ENCODE assay signal across 25 cellular contexts in the genomic region with DNA sequence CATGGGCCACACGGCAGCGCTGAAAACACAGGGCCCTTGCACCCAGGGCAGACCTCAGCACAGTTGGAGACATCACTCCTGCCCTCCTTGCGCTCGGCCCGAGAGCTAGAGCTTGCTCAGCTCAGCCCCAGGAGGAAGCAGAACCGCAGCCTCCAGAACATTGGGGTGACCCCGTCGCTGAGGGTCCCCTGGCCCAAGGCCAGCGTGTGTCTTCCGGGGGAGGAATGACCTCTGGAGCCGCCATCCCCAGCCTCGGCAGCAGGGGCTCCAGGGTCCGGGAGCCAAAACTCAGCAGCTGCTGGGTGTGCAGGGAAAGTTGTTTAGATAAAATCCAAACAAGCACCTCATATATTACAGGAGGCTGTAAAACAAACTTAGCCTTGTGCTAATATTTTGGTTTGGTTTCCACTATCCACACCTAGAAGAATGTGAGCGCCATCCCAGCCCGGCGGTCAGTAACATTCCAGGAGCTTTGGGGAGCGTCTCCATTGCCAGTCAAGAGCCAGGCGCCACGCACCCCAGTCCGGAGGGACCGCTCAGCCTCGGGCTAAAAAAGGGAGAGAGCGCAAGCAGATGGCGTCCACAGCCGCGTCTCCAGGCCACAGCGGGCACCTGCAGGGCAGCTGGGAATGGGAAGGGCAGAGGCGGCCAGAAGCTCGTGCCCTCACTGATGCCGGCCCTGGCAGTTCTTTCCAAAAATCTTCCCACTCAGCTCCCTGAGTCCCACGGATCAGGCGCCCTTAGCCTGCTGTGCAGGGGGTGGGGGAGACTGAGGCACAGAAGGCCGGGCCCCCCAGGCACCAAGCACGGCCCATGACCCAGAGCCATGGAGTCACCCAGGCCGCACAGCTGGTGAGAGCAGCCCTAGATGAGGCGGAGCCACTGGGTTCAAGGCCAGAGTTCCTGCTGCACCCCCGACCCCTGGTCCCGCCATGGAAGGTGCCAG. TPM values are rescaled to one million over a fixed set of nuclear protein-coding genes. Genes with fewer than 3 reads are reported as not detected.
DNase-seq lines count a peak whose midpoint lies in the region; ATAC-seq and TF ChIP-seq lines count a peak whose summit lies in the region.
"Had no signal": no experiment of that assay in that cellular context is flagged by ENCODE, and none has a peak within 500 bp of the region (broad histone marks: within the 10 kb centered on the region; RNA-seq: fewer than 3 reads in every experiment).

No MANE protein-coding gene starts in this region.

- no peak for ATAC-seq in heart left ventricle
- ATAC-seq in right cardiac atrium = no peak
- peak; percentile 2 for ATAC-seq in upper lobe of right lung
- ATAC-seq: A549, GM23338, natural killer cell had no signal

- intact Hi-C loops in heart left ventricle (cut with DNase I) (no loop called here), left ventricle myocardium inferior (cut with micrococcal nuclease) (no loop called here), right cardiac atrium (cut with DNase I) (no loop called here), upper lobe of right lung (cut with DNase I) (no loop called here), CD14-positive monocyte (cut with micrococcal nuclease) (loop anchor here in 1 of 2 donors (5.0 kb wide), 1 partner anchor 40 kb away; no protein-coding TSS in a partner anchor)

- no peak overlapping the region for H2BK120ac ChIP-seq in neuronal stem cell (ENCODE audit: low read depth, low read length)

- H4K8ac ChIP-seq in neuronal stem cell (ENCODE audit: low read depth, low read length) = no peak overlapping the region

- peak overlapping the region; percentile 79 for H2AK5ac ChIP-seq in neuronal stem cell (ENCODE audit: low read depth, low read length)

- peak overlapping the region; percentile 49 for H2BK15ac ChIP-seq in neuronal stem cell (ENCODE audit: low read length)

- H3K4me2 ChIP-seq in neuronal stem cell (ENCODE audit: insufficient read depth, low read length, poor library complexity, severe bottlenecking) = no peak overlapping the region
- H3K4me2 ChIP-seq: A549, GM23338 had no signal

- WGBS in heart left ventricle, 4 donors = 74 to 80% (median 78%) methylated on average over 34 to 38 of the region's 38 CpGs
- WGBS in right cardiac atrium = 65% methylated on average over 38 of the region's 38 CpGs
- no CpG with 5 or more reads among the region's 38 CpGs for WGBS in neuronal stem cell (ENCODE audit: extremely low coverage in 2 of 2, insufficient read length in 2 of 2, insufficient replicate concordance in 1 of 2), 2 donors

- peak overlapping the region; percentile 35 for H2BK5ac ChIP-seq in neuronal stem cell (ENCODE audit: low read length)

- no peaks in the 10 kb centered on the region for H3K9me3 Mint-ChIP-seq in CD14-positive monocyte
- H3K9me3 Mint-ChIP-seq: activated naive CD4-positive, alpha-beta T cell treated with anti-CD3 and anti-CD28 coated beads, Interleukin-2, amount 50 U/mL, for 24 hours; activated T-cell treated with anti-CD3 and anti-CD28 coated beads, Interleukin-2, amount 50 U/mL, for 72 hours; CD4-positive, alpha-beta T cell; GM23338; memory B cell; natural killer cell had no signal

- H3K14ac ChIP-seq in neuronal stem cell (ENCODE audit: low read length) = peak overlapping the region; percentile 63

- H2AFZ ChIP-seq in neuronal stem cell (ENCODE audit: low read length) = no peak overlapping the region
- H2AFZ ChIP-seq: GM23338, parathyroid adenoma had no signal

- no peaks in the 10 kb centered on the region for H3K9me3 ChIP-seq in heart left ventricle
- no peaks in the 10 kb centered on the region for H3K9me3 ChIP-seq in left ventricle myocardium inferior (replicated peaks)
- H3K9me3 ChIP-seq in right cardiac atrium (ENCODE audit: control insufficient read depth, low read length) = no peaks in the 10 kb centered on the region
- no peaks in the 10 kb centered on the region for H3K9me3 ChIP-seq in neuronal stem cell (replicated peaks in 1 of 2; ENCODE audit: control insufficient read depth in 2 of 2, insufficient read depth in 1 of 2, low read depth in 1 of 2, low read length in 2 of 2)
- H3K9me3 ChIP-seq in upper lobe of right lung = no peaks in the 10 kb centered on the region
- H3K9me3 ChIP-seq: A549, ascending aorta had no signal

- no peak overlapping the region for H3K4me3 ChIP-seq in heart left ventricle
- H3K4me3 ChIP-seq in left ventricle myocardium inferior = no peak overlapping the region
- H3K4me3 ChIP-seq in right cardiac atrium (ENCODE audit: low read length) = no peak overlapping the region
- H3K4me3 ChIP-seq in neuronal stem cell (ENCODE audit: low read length in 2 of 2) = no peak overlapping the region
- no peak overlapping the region for H3K4me3 ChIP-seq in upper lobe of right lung
- H3K4me3 ChIP-seq: A549, ascending aorta, GM23338 had no signal

- H3K27me3 Mint-ChIP-seq in CD14-positive monocyte (ENCODE audit: low read depth in 3 of 3) = peaks cover 1 to 7% (median 1%) of the 10 kb centered on the region in 3 donors
- H3K27me3 Mint-ChIP-seq: activated naive CD4-positive, alpha-beta T cell treated with anti-CD3 and anti-CD28 coated beads, Interleukin-2, amount 50 U/mL, for 24 hours; CD4-positive, alpha-beta T cell had no signal

- H3K27ac ChIP-seq in heart left ventricle (peak overlapping the region in 1 of 12 donors; percentile 64), left ventricle myocardium inferior (replicated peaks) (no peak overlapping the region), right cardiac atrium (ENCODE audit: low read length) (no peak overlapping the region), neuronal stem cell (replicated peaks; ENCODE audit: low read length) (no peak overlapping the region), upper lobe of right lung (peak overlapping the region; percentile 68)
- H3K27ac ChIP-seq: A549, ascending aorta, parathyroid adenoma had no signal

- peak overlapping the region; percentile 48 for H3K18ac ChIP-seq in neuronal stem cell (ENCODE audit: low read length)

- no peak overlapping the region for H3K27ac Mint-ChIP-seq in CD14-positive monocyte
- H3K27ac Mint-ChIP-seq: activated naive CD4-positive, alpha-beta T cell treated with anti-CD3 and anti-CD28 coated beads, Interleukin-2, amount 50 U/mL, for 24 hours; activated T-cell treated with anti-CD3 and anti-CD28 coated beads, Interleukin-2, amount 50 U/mL, for 72 hours; CD4-positive, alpha-beta T cell; GM23338; memory B cell; natural killer cell had no signal

- TF ChIP-seq POLR2A in heart left ventricle (IDR thresholded peaks at IDR 0.05) = no peak

- TF ChIP-seq CTCF in heart left ventricle (IDR thresholded peaks at IDR 0.05) (no peak), left ventricle myocardium inferior (IDR thresholded peaks at IDR 0.05; ENCODE audit: borderline replicate concordance) (no peak), upper lobe of right lung (IDR thresholded peaks at IDR 0.05) (no peak), CD14-positive monocyte (IDR thresholded peaks at IDR 0.05) (no peak)

- H3K4me1 Mint-ChIP-seq in CD14-positive monocyte = no peaks in the 10 kb centered on the region
- H3K4me1 Mint-ChIP-seq: activated naive CD4-positive, alpha-beta T cell treated with anti-CD3 and anti-CD28 coated beads, Interleukin-2, amount 50 U/mL, for 24 hours; GM23338; natural killer cell had no signal

- H4K91ac ChIP-seq in neuronal stem cell (ENCODE audit: low read depth, low read length, poor library complexity) = no peak overlapping the region

- DNase-seq in heart left ventricle = peak in 3 of 5 donors; percentile 14 to 62 (median 22)
- no peak for DNase-seq in left ventricle myocardium inferior
- DNase-seq in right cardiac atrium = peak; percentile 8 to 59 (median 43)
- no peak for DNase-seq in neuronal stem cell (ENCODE audit: low spot score)
- DNase-seq in upper lobe of right lung = no peak
- no peak for DNase-seq in cortex of kidney (lab: John Stamatoyannopoulos, UW)
- no peak for DNase-seq in COR-L47 (lab: John Stamatoyannopoulos, UW)
- no peak for DNase-seq in CD14-positive monocyte (ENCODE audit: low spot score)
- DNase-seq: activated T-cell treated with anti-CD3 and anti-CD28 coated beads, Interleukin-2, amount 50 U/mL, for 72 hours; CD4-positive, alpha-beta T cell; DMS79 treated with DMSO at 0.1 percent for 48 hours; head of caudate nucleus; KBM-7; natural killer cell; NCI-H1694; NCI-H82; SHP77; stimulated activated CD4-positive, alpha-beta T cell treated with anti-CD3 and anti-CD28 coated beads, Interleukin-12 subunit alpha, Interleukin-12 subunit beta, amount 100 ng/mL, for 4 hours; stimulated activated CD8-positive, alpha-beta memory T cell treated with anti-CD3 and anti-CD28 coated beads, Interleukin-4, amount 100 ng/mL, for 48 hours had no signal

- no peak overlapping the region for H3K23ac ChIP-seq in neuronal stem cell (ENCODE audit: low read depth, low read length, poor library complexity)

- H3K27me3 ChIP-seq in heart left ventricle (no peaks in the 10 kb centered on the region), left ventricle myocardium inferior (ENCODE audit: low read depth) (no peaks in the 10 kb centered on the region), right cardiac atrium (ENCODE audit: control insufficient read depth, insufficient read depth) (no peaks in the 10 kb centered on the region), neuronal stem cell (ENCODE audit: control insufficient read depth in 3 of 3, insufficient read depth in 3 of 3, low read depth in 1 of 3, low read length in 3 of 3) (peaks cover 0 to 28% (median 0%) of the 10 kb centered on the region in 3 experiments), upper lobe of right lung (no peaks in the 10 kb centered on the region)
- H3K27me3 ChIP-seq: ascending aorta had no signal

- H3K79me1 ChIP-seq in neuronal stem cell (ENCODE audit: low read depth, low read length) = no peaks in the 10 kb centered on the region

- H2BK12ac ChIP-seq in neuronal stem cell (ENCODE audit: low read length) = no peak overlapping the region

- H3K4me3 Mint-ChIP-seq in CD14-positive monocyte = no peak overlapping the region
- H3K4me3 Mint-ChIP-seq: activated naive CD4-positive, alpha-beta T cell treated with anti-CD3 and anti-CD28 coated beads, Interleukin-2, amount 50 U/mL, for 24 hours; activated T-cell treated with anti-CD3 and anti-CD28 coated beads, Interleukin-2, amount 50 U/mL, for 72 hours; CD4-positive, alpha-beta T cell; GM23338; memory B cell; natural killer cell had no signal

- H3K36me3 ChIP-seq in heart left ventricle (no peaks in the 10 kb centered on the region), left ventricle myocardium inferior (no peaks in the 10 kb centered on the region), neuronal stem cell (replicated peaks in 1 of 2; ENCODE audit: control insufficient read depth in 2 of 2, insufficient read depth in 2 of 2, low read length in 2 of 2) (no peaks in the 10 kb centered on the region), upper lobe of right lung (no peaks in the 10 kb centered on the region)
- H3K36me3 ChIP-seq: ascending aorta had no signal

- no peak overlapping the region for H3K9ac ChIP-seq in neuronal stem cell (ENCODE audit: low read depth, low read length, poor library complexity)
- H3K9ac ChIP-seq: parathyroid adenoma had no signal

- H3K36me3 Mint-ChIP-seq in CD14-positive monocyte = no peaks in the 10 kb centered on the region
- H3K36me3 Mint-ChIP-seq: activated naive CD4-positive, alpha-beta T cell treated with anti-CD3 and anti-CD28 coated beads, Interleukin-2, amount 50 U/mL, for 24 hours; memory B cell; natural killer cell had no signal

- H3K4me1 ChIP-seq in heart left ventricle (peaks cover 0 to 42% (median 17%) of the 10 kb centered on the region in 12 donors), left ventricle myocardium inferior (peaks cover 41% of the 10 kb centered on the region), right cardiac atrium (ENCODE audit: control insufficient read depth, insufficient read depth, low read length) (no peaks in the 10 kb centered on the region), neuronal stem cell (ENCODE audit: control insufficient read depth in 2 of 2, insufficient read depth in 1 of 2, low read depth in 1 of 2, low read length in 2 of 2) (peaks cover 4 to 16% of the 10 kb centered on the region in 2 donors), upper lobe of right lung (no peaks in the 10 kb centered on the region)
- H3K4me1 ChIP-seq: A549, parathyroid adenoma had no signal

- no peak overlapping the region for H3K4ac ChIP-seq in neuronal stem cell (ENCODE audit: low read length)

RNA-seq across cellular contexts. Expression of a gene that starts 52.0 kb away (rescaled TPM):
- total RNA-seq in heart left ventricle = 10 to 100 TPM; 38.5 to 53.1 (median 47.1) TPM
- polyA plus RNA-seq in heart left ventricle = 10 to 100 TPM; 63.8 to 77.8 TPM
- total RNA-seq in left ventricle myocardium inferior = 70.7 TPM
- 10 to 100 TPM; 19.2 to 26.5 (median 24.1) TPM for total RNA-seq in right cardiac atrium
- polyA plus RNA-seq in right cardiac atrium = 25.1 TPM
- 17.0 TPM for polyA plus RNA-seq in neuronal stem cell (2013, experiment 1 of 2)
- 16.6 TPM for polyA plus RNA-seq in neuronal stem cell (2013, experiment 2 of 2)
- total RNA-seq in upper lobe of right lung = 22.8 TPM
- polyA plus RNA-seq in CD14-positive monocyte = 1 to 10 TPM; 7.5 to 9.0 TPM

Comparison
In these comparisons a context has a peak if more than half of its experiments do, and no peak if none do; other contexts are left out.
1. DNase-seq: peak in heart left ventricle (3 of 5) and right cardiac atrium (3 of 3); none in left ventricle myocardium inferior (single experiment), neuronal stem cell (single experiment), upper lobe of right lung (single experiment), cortex of kidney (single experiment), COR-L47 (single experiment) and CD14-positive monocyte (single experiment).